ENCODE assay signal across 24 cellular contexts in genomic region chr11:1601651-1602050, GRCh38. TPM values are rescaled to one million over a fixed set of nuclear protein-coding genes. Genes with fewer than 3 reads are reported as not detected.
"Had no signal": no experiment of that assay in that cellular context is flagged by ENCODE, and none has a peak within 500 bp of the region (broad histone marks: within the 10 kb centered on the region; RNA-seq: fewer than 3 reads in every experiment).

No MANE protein-coding gene starts in this region.

RNA-seq across cellular contexts. Expression of gene KRTAP5-2, which starts 3.6 kb away (rescaled TPM):
- total RNA-seq: activated CD4-positive, alpha-beta memory T cell treated with anti-CD3 and anti-CD28 coated beads for 36 hours; activated CD4-positive, alpha-beta T cell treated with anti-CD3 and anti-CD28 coated beads for 36 hours; activated CD4-positive, alpha-beta T cell treated with anti-CD3 and anti-CD28 coated beads, Interleukin-2, amount 10 ng/mL, durations not matched to agents 24 days and 14 days; activated CD8-positive, alpha-beta memory T cell treated with anti-CD3 and anti-CD28 coated beads for 36 hours; activated CD8-positive, alpha-beta memory T cell treated with anti-CD3 and anti-CD28 coated beads, Interleukin-2, amount 10 ng/mL, durations not matched to agents 7 days and 5 days; activated CD8-positive, alpha-beta T cell treated with anti-CD3 and anti-CD28 coated beads, Interleukin-2, amount 10 ng/mL, durations not matched to agents 7 days and 5 days; activated naive CD4-positive, alpha-beta T cell treated with anti-CD3 and anti-CD28 coated beads for 36 hours; activated naive CD8-positive, alpha-beta T cell treated with anti-CD3 and anti-CD28 coated beads for 36 hours; activated T-helper 1 cell treated with anti-CD3 and anti-CD28 coated beads, Interleukin-12 subunit alpha, Interleukin-12 subunit beta, Interleukin-2, Interleukin-4 antibody, amounts not matched to agents 30 ng/mL and 10 ng/mL and 1 ng/mL, durations not matched to agents 14 hours and 24 hours and 36 hours; activated T-helper 2 cell treated with anti-CD3 and anti-CD28 coated beads, Interferon-gamma antibody, Interleukin-2, Interleukin-4, amounts not matched to agents 10 μg/mL and 5 μg/mL and 100 μg/mL, durations not matched to agents 14 hours and 24 hours and 36 hours; adrenal gland; aorta; body of pancreas; cardiac muscle cell; colonic mucosa; dermis microvascular lymphatic vessel endothelial cell; endothelial cell of umbilical vein; esophagus squamous epithelium; fibroblast of lung; fibroblast of villous mesenchyme; gastroesophageal sphincter; glomerular endothelial cell; T-helper 17 cell had no signal
- polyA plus RNA-seq: adrenal gland, aorta, cardiac muscle cell, endothelial cell of umbilical vein, esophagus, fibroblast of lung had no signal

RNA-seq across cellular contexts. Expression of gene KRTAP5-3, which starts 6.6 kb away (rescaled TPM):
- total RNA-seq: activated CD4-positive, alpha-beta memory T cell treated with anti-CD3 and anti-CD28 coated beads for 36 hours; activated CD4-positive, alpha-beta T cell treated with anti-CD3 and anti-CD28 coated beads for 36 hours; activated CD4-positive, alpha-beta T cell treated with anti-CD3 and anti-CD28 coated beads, Interleukin-2, amount 10 ng/mL, durations not matched to agents 24 days and 14 days; activated CD8-positive, alpha-beta memory T cell treated with anti-CD3 and anti-CD28 coated beads for 36 hours; activated CD8-positive, alpha-beta memory T cell treated with anti-CD3 and anti-CD28 coated beads, Interleukin-2, amount 10 ng/mL, durations not matched to agents 7 days and 5 days; activated CD8-positive, alpha-beta T cell treated with anti-CD3 and anti-CD28 coated beads, Interleukin-2, amount 10 ng/mL, durations not matched to agents 7 days and 5 days; activated naive CD4-positive, alpha-beta T cell treated with anti-CD3 and anti-CD28 coated beads for 36 hours; activated naive CD8-positive, alpha-beta T cell treated with anti-CD3 and anti-CD28 coated beads for 36 hours; activated T-helper 1 cell treated with anti-CD3 and anti-CD28 coated beads, Interleukin-12 subunit alpha, Interleukin-12 subunit beta, Interleukin-2, Interleukin-4 antibody, amounts not matched to agents 30 ng/mL and 10 ng/mL and 1 ng/mL, durations not matched to agents 14 hours and 24 hours and 36 hours; activated T-helper 2 cell treated with anti-CD3 and anti-CD28 coated beads, Interferon-gamma antibody, Interleukin-2, Interleukin-4, amounts not matched to agents 10 μg/mL and 5 μg/mL and 100 μg/mL, durations not matched to agents 14 hours and 24 hours and 36 hours; adrenal gland; aorta; body of pancreas; cardiac muscle cell; colonic mucosa; dermis microvascular lymphatic vessel endothelial cell; endothelial cell of umbilical vein; esophagus squamous epithelium; fibroblast of lung; fibroblast of villous mesenchyme; gastroesophageal sphincter; glomerular endothelial cell; T-helper 17 cell had no signal
- polyA plus RNA-seq: adrenal gland, aorta, cardiac muscle cell, endothelial cell of umbilical vein, esophagus, fibroblast of lung had no signal

RNA-seq across cellular contexts. Expression of gene KRTAP5-1, which starts 16.6 kb away (rescaled TPM):
- total RNA-seq: activated CD4-positive, alpha-beta memory T cell treated with anti-CD3 and anti-CD28 coated beads for 36 hours; activated CD4-positive, alpha-beta T cell treated with anti-CD3 and anti-CD28 coated beads for 36 hours; activated CD4-positive, alpha-beta T cell treated with anti-CD3 and anti-CD28 coated beads, Interleukin-2, amount 10 ng/mL, durations not matched to agents 24 days and 14 days; activated CD8-positive, alpha-beta memory T cell treated with anti-CD3 and anti-CD28 coated beads for 36 hours; activated CD8-positive, alpha-beta memory T cell treated with anti-CD3 and anti-CD28 coated beads, Interleukin-2, amount 10 ng/mL, durations not matched to agents 7 days and 5 days; activated CD8-positive, alpha-beta T cell treated with anti-CD3 and anti-CD28 coated beads, Interleukin-2, amount 10 ng/mL, durations not matched to agents 7 days and 5 days; activated naive CD4-positive, alpha-beta T cell treated with anti-CD3 and anti-CD28 coated beads for 36 hours; activated naive CD8-positive, alpha-beta T cell treated with anti-CD3 and anti-CD28 coated beads for 36 hours; activated T-helper 1 cell treated with anti-CD3 and anti-CD28 coated beads, Interleukin-12 subunit alpha, Interleukin-12 subunit beta, Interleukin-2, Interleukin-4 antibody, amounts not matched to agents 30 ng/mL and 10 ng/mL and 1 ng/mL, durations not matched to agents 14 hours and 24 hours and 36 hours; activated T-helper 2 cell treated with anti-CD3 and anti-CD28 coated beads, Interferon-gamma antibody, Interleukin-2, Interleukin-4, amounts not matched to agents 10 μg/mL and 5 μg/mL and 100 μg/mL, durations not matched to agents 14 hours and 24 hours and 36 hours; adrenal gland; aorta; body of pancreas; cardiac muscle cell; colonic mucosa; dermis microvascular lymphatic vessel endothelial cell; endothelial cell of umbilical vein; esophagus squamous epithelium; fibroblast of lung; fibroblast of villous mesenchyme; gastroesophageal sphincter; glomerular endothelial cell; T-helper 17 cell had no signal
- polyA plus RNA-seq: aorta, cardiac muscle cell, endothelial cell of umbilical vein, esophagus, fibroblast of lung had no signal

RNA-seq across cellular contexts. Expression of gene KRTAP5-4, which starts 20.3 kb away (rescaled TPM):
- total RNA-seq: activated CD4-positive, alpha-beta memory T cell treated with anti-CD3 and anti-CD28 coated beads for 36 hours; activated CD4-positive, alpha-beta T cell treated with anti-CD3 and anti-CD28 coated beads for 36 hours; activated CD4-positive, alpha-beta T cell treated with anti-CD3 and anti-CD28 coated beads, Interleukin-2, amount 10 ng/mL, durations not matched to agents 24 days and 14 days; activated CD8-positive, alpha-beta memory T cell treated with anti-CD3 and anti-CD28 coated beads for 36 hours; activated CD8-positive, alpha-beta memory T cell treated with anti-CD3 and anti-CD28 coated beads, Interleukin-2, amount 10 ng/mL, durations not matched to agents 7 days and 5 days; activated CD8-positive, alpha-beta T cell treated with anti-CD3 and anti-CD28 coated beads, Interleukin-2, amount 10 ng/mL, durations not matched to agents 7 days and 5 days; activated naive CD4-positive, alpha-beta T cell treated with anti-CD3 and anti-CD28 coated beads for 36 hours; activated naive CD8-positive, alpha-beta T cell treated with anti-CD3 and anti-CD28 coated beads for 36 hours; activated T-helper 1 cell treated with anti-CD3 and anti-CD28 coated beads, Interleukin-12 subunit alpha, Interleukin-12 subunit beta, Interleukin-2, Interleukin-4 antibody, amounts not matched to agents 30 ng/mL and 10 ng/mL and 1 ng/mL, durations not matched to agents 14 hours and 24 hours and 36 hours; activated T-helper 2 cell treated with anti-CD3 and anti-CD28 coated beads, Interferon-gamma antibody, Interleukin-2, Interleukin-4, amounts not matched to agents 10 μg/mL and 5 μg/mL and 100 μg/mL, durations not matched to agents 14 hours and 24 hours and 36 hours; adrenal gland; aorta; body of pancreas; cardiac muscle cell; colonic mucosa; dermis microvascular lymphatic vessel endothelial cell; endothelial cell of umbilical vein; esophagus squamous epithelium; fibroblast of lung; fibroblast of villous mesenchyme; gastroesophageal sphincter; glomerular endothelial cell; T-helper 17 cell had no signal
- polyA plus RNA-seq: adrenal gland, aorta, cardiac muscle cell, endothelial cell of umbilical vein, esophagus, fibroblast of lung had no signal

RNA-seq across cellular contexts. Expression of gene KRTAP5-5, which starts 27.9 kb away (rescaled TPM):
- total RNA-seq: activated CD4-positive, alpha-beta memory T cell treated with anti-CD3 and anti-CD28 coated beads for 36 hours; activated CD4-positive, alpha-beta T cell treated with anti-CD3 and anti-CD28 coated beads for 36 hours; activated CD4-positive, alpha-beta T cell treated with anti-CD3 and anti-CD28 coated beads, Interleukin-2, amount 10 ng/mL, durations not matched to agents 24 days and 14 days; activated CD8-positive, alpha-beta memory T cell treated with anti-CD3 and anti-CD28 coated beads for 36 hours; activated CD8-positive, alpha-beta memory T cell treated with anti-CD3 and anti-CD28 coated beads, Interleukin-2, amount 10 ng/mL, durations not matched to agents 7 days and 5 days; activated CD8-positive, alpha-beta T cell treated with anti-CD3 and anti-CD28 coated beads, Interleukin-2, amount 10 ng/mL, durations not matched to agents 7 days and 5 days; activated naive CD4-positive, alpha-beta T cell treated with anti-CD3 and anti-CD28 coated beads for 36 hours; activated naive CD8-positive, alpha-beta T cell treated with anti-CD3 and anti-CD28 coated beads for 36 hours; activated T-helper 1 cell treated with anti-CD3 and anti-CD28 coated beads, Interleukin-12 subunit alpha, Interleukin-12 subunit beta, Interleukin-2, Interleukin-4 antibody, amounts not matched to agents 30 ng/mL and 10 ng/mL and 1 ng/mL, durations not matched to agents 14 hours and 24 hours and 36 hours; activated T-helper 2 cell treated with anti-CD3 and anti-CD28 coated beads, Interferon-gamma antibody, Interleukin-2, Interleukin-4, amounts not matched to agents 10 μg/mL and 5 μg/mL and 100 μg/mL, durations not matched to agents 14 hours and 24 hours and 36 hours; adrenal gland; aorta; body of pancreas; cardiac muscle cell; colonic mucosa; dermis microvascular lymphatic vessel endothelial cell; endothelial cell of umbilical vein; esophagus squamous epithelium; fibroblast of lung; fibroblast of villous mesenchyme; gastroesophageal sphincter; glomerular endothelial cell; T-helper 17 cell had no signal
- polyA plus RNA-seq: adrenal gland, aorta, cardiac muscle cell, endothelial cell of umbilical vein, esophagus, fibroblast of lung had no signal
